In the genomic region with DNA sequence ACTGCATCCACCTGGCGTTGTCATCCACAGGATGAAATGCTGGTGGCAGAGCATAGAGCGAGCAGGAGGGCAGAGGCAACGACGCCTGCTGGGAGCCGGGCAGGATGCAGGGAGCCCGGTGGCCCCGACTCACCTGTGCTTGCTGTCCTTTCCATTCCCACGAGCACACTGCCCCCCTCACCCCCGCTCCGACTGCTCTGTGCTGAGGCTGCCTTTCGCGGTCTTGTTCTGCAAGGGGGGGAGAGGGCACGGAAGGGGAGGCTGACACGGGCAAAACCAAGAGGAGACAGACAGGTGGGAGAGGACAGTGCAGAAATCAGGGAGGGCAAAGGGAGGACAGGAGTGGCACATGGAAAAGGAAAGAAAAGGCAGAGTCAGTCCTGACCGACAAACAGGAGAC, we compare ENCODE assay signal across 15 cellular contexts. TPM values are rescaled to one million over a fixed set of nuclear protein-coding genes. Genes with fewer than 3 reads are reported as not detected.
"Had no signal": no experiment of that assay in that cellular context is flagged by ENCODE, and none has a peak within 500 bp of the region (broad histone marks: within the 10 kb centered on the region; RNA-seq: fewer than 3 reads in every experiment).

No MANE protein-coding gene starts in this region.

- H3K9ac ChIP-seq: neural progenitor cell had no signal

- H3K36me3 ChIP-seq: neural progenitor cell, pancreas, uterus had no signal

- H3K4me1 ChIP-seq: neural progenitor cell, pancreas had no signal

- H3K4me2 ChIP-seq: neural progenitor cell had no signal

- H3K27me3 Mint-ChIP-seq: memory B cell; natural killer cell treated with Interleukin-12 subunit alpha and Interleukin-12 subunit beta and Interleukin-15 and Interleukin-18, amount 100 ng/mL, for 72 hours; progenitor cell of endocrine pancreas had no signal

- H3K36me3 Mint-ChIP-seq: natural killer cell treated with Interleukin-12 subunit alpha and Interleukin-12 subunit beta and Interleukin-15 and Interleukin-18, amount 100 ng/mL, for 72 hours had no signal

- H3K4me3 Mint-ChIP-seq: endodermal cell; immature natural killer cell; memory B cell; natural killer cell treated with Interleukin-12 subunit alpha and Interleukin-12 subunit beta and Interleukin-15 and Interleukin-18, amount 100 ng/mL, for 72 hours; neural progenitor cell had no signal

- H3K27me3 ChIP-seq: foreskin keratinocyte, neural progenitor cell, pancreas, suprapubic skin, tibial artery, upper lobe of left lung, uterus had no signal

- DNase-seq: kidney, lower lobe of right lung had no signal

- ATAC-seq: foreskin keratinocyte had no signal

- H3K27ac Mint-ChIP-seq: memory B cell; natural killer cell treated with Interleukin-12 subunit alpha and Interleukin-12 subunit beta and Interleukin-15 and Interleukin-18, amount 100 ng/mL, for 72 hours; neural progenitor cell; progenitor cell of endocrine pancreas had no signal

- H3K4me3 ChIP-seq: left ventricle myocardium inferior, lower lobe of right lung, neural progenitor cell, pancreas, suprapubic skin, tibial artery, upper lobe of left lung, uterus had no signal

- H3K9me3 Mint-ChIP-seq: endodermal cell; immature natural killer cell; memory B cell; natural killer cell treated with Interleukin-12 subunit alpha and Interleukin-12 subunit beta and Interleukin-15 and Interleukin-18, amount 100 ng/mL, for 72 hours; neural progenitor cell had no signal

- H3K27ac ChIP-seq: foreskin keratinocyte, left ventricle myocardium inferior, lower lobe of right lung, neural progenitor cell, pancreas, suprapubic skin, tibial artery, upper lobe of left lung, uterus had no signal

RNA-seq across cellular contexts. Expression of a gene that starts 37.9 kb away (rescaled TPM):
- polyA plus RNA-seq: immature natural killer cell had no signal
